ENCODE assay signal across 8 cellular contexts in genomic region chr1:235367000-235367908, GRCh38. TPM values are rescaled to one million over a fixed set of nuclear protein-coding genes. Genes with fewer than 3 reads are reported as not detected.
DNase-seq lines count a peak whose midpoint lies in the region; ATAC-seq and TF ChIP-seq lines count a peak whose summit lies in the region.

A gene with protein sequence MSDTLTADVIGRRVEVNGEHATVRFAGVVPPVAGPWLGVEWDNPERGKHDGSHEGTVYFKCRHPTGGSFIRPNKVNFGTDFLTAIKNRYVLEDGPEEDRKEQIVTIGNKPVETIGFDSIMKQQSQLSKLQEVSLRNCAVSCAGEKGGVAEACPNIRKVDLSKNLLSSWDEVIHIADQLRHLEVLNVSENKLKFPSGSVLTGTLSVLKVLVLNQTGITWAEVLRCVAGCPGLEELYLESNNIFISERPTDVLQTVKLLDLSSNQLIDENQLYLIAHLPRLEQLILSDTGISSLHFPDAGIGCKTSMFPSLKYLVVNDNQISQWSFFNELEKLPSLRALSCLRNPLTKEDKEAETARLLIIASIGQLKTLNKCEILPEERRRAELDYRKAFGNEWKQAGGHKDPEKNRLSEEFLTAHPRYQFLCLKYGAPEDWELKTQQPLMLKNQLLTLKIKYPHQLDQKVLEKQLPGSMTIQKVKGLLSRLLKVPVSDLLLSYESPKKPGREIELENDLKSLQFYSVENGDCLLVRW (plus strand): TSS chr1:235367427. CDS start chr1:235380050, 12,623 bp downstream.

- no peaks in the 10 kb centered on the region for H3K9me3 Mint-ChIP-seq in progenitor cell of endocrine pancreas (ENCODE audit: low read depth)

- H3K27me3 Mint-ChIP-seq in progenitor cell of endocrine pancreas, result no peaks in the 10 kb centered on the region

- peaks cover 6% of the 10 kb centered on the region for H3K36me3 ChIP-seq in left ventricle myocardium inferior

- H3K27ac ChIP-seq in angular gyrus (ENCODE audit: low read depth, low read length) (peak within 1 kb of the TSS; percentile 66), left ventricle myocardium inferior (replicated peaks) (peak within 1 kb of the TSS; percentile 93)

- peak; percentile 26 for TF ChIP-seq CTCF in left ventricle myocardium inferior (IDR thresholded peaks at IDR 0.05; ENCODE audit: borderline replicate concordance)
- peak; percentile 28 for TF ChIP-seq CTCF in progenitor cell of endocrine pancreas (IDR thresholded peaks at IDR 0.05; ENCODE audit: unreplicated experiment)

- peak; percentile 97 for DNase-seq in NCI-H1694 (lab: John Stamatoyannopoulos, UW)
- peak; percentile 61 to 92 (median 76) for DNase-seq in T-helper 2 cell
- DNase-seq in left ventricle myocardium inferior, result peak; percentile 97
- DNase-seq in progenitor cell of endocrine pancreas (ENCODE audit: low spot score, unreplicated experiment), result peak; percentile 88
- peak; percentile 97 for DNase-seq in ureter (ENCODE audit: low spot score)

- H3K36me3 Mint-ChIP-seq in progenitor cell of endocrine pancreas (ENCODE audit: insufficient read depth), result peaks cover 3% of the 10 kb centered on the region

- H3K4me1 Mint-ChIP-seq in progenitor cell of endocrine pancreas (ENCODE audit: low read depth), result peaks cover 15% of the 10 kb centered on the region

- H3K27ac Mint-ChIP-seq in progenitor cell of endocrine pancreas, result peak within 1 kb of the TSS; percentile 100

- H3K4me3 Mint-ChIP-seq in progenitor cell of endocrine pancreas (ENCODE audit: low read depth), result peak within 1 kb of the TSS; percentile 97

- no peaks in the 10 kb centered on the region for H3K27me3 ChIP-seq in left ventricle myocardium inferior (ENCODE audit: low read depth)

- H3K9me3 ChIP-seq in left ventricle myocardium inferior (replicated peaks), result no peaks in the 10 kb centered on the region

- peak; percentile 95 for TF ChIP-seq POLR2A in GM15510 (IDR thresholded peaks at IDR 0.05; ENCODE audit: borderline replicate concordance, extremely low read depth, insufficient read length)

- intact Hi-C loops in left ventricle myocardium inferior (cut with micrococcal nuclease), result no loop called here

- H3K4me1 ChIP-seq in left ventricle myocardium inferior, result peaks cover 28% of the 10 kb centered on the region

- ATAC-seq in HG02884 (IDR thresholded peaks at IDR 0.05; ENCODE audit: unreplicated experiment), result peak; percentile 100

- peak within 1 kb of the TSS; percentile 94 for H3K4me3 ChIP-seq in left ventricle myocardium inferior

RNA-seq across cellular contexts. Expression of the gene that starts here (rescaled TPM):
- 17.2 TPM for total RNA-seq in left ventricle myocardium inferior
- 37.5 and 40.7 TPM in 2 replicates for total RNA-seq in progenitor cell of endocrine pancreas
- 30.7 TPM for total RNA-seq in ureter

Comparison
In these comparisons a context has a peak if more than half of its experiments do, and no peak if none do; other contexts are left out.
1. Peak in every context shown above with its lines: DNase-seq, ATAC-seq, H3K4me3 ChIP-seq and H3K27ac ChIP-seq.